1 cellular context compared by ENCODE assay signal in genomic region chr2:217993817-217994459, GRCh38.
TF ChIP-seq lines count a peak whose summit lies in the region.

No MANE protein-coding gene starts in this region.

TF ChIP-seq in GM23338, 12 proteins besides CTCF, POLR2A, EP300 and RAD21 (continued from another document):
- TF ChIP-seq REST (IDR thresholded peaks at IDR 0.05; ENCODE audit: unreplicated experiment), result no peak
- TF ChIP-seq ZNF114 (CRISPR knock-in tag; IDR thresholded peaks at IDR 0.05), result no peak
- no peak for TF ChIP-seq ETS1 (IDR thresholded peaks at IDR 0.05)
- no peak for TF ChIP-seq ZNF331 (CRISPR knock-in tag; IDR thresholded peaks at IDR 0.05; ENCODE audit: low read depth)
- TF ChIP-seq EZH2phosphoT487 (IDR thresholded peaks at IDR 0.05; ENCODE audit: unreplicated experiment), result no peak
- no peak for TF ChIP-seq POLR2AphosphoS5 (IDR thresholded peaks at IDR 0.05; ENCODE audit: low read depth)
TF ChIP-seq in GM23338: peak in this region for 0.
